In genomic region chr10:50514995-50515394, GRCh38 we compare ENCODE assay signal across 17 cellular contexts.
"Had no signal": no experiment of that assay in that cellular context is flagged by ENCODE, and none has a peak within 500 bp of the region (broad histone marks: within the 10 kb centered on the region; RNA-seq: fewer than 3 reads in every experiment).

No MANE protein-coding gene starts in this region.

- H3K36me3 ChIP-seq: ascending aorta, thoracic aorta had no signal

- DNase-seq: activated CD4-positive, alpha-beta T cell treated with anti-CD3 and anti-CD28 coated beads, Interleukin-2, amount 50 U/mL, for 4 hours; activated CD4-positive, CD25-positive, alpha-beta regulatory T cell treated with anti-CD3 and anti-CD28 coated beads, Interleukin-2, amount 50 U/mL, for 72 hours; activated gamma-delta T cell; activated naive CD8-positive, alpha-beta T cell treated with anti-CD3 and anti-CD28 coated beads, Interleukin-2, amount 10 ng/mL, durations not matched to agents 7 days and 5 days; activated T-cell treated with anti-CD3 and anti-CD28 coated beads, Interleukin-2, amount 50 U/mL, for 48 hours; hippocampal formation; kidney glomerular epithelial cell; mucosa of descending colon; natural killer cell; psoas muscle; stimulated activated CD4-positive, alpha-beta T cell treated with anti-CD3 and anti-CD28 coated beads, Interleukin-12 subunit alpha, Interleukin-12 subunit beta, amount 100 ng/mL, for 4 hours; stimulated activated naive CD8-positive, alpha-beta T cell treated with anti-CD3 and anti-CD28 coated beads, Interleukin-15, Interleukin-2, amounts not matched to agents 100 U/mL and 50 U/mL, for 24 hours; SW 1271 had no signal

- H3K27me3 ChIP-seq: ascending aorta had no signal

- H3K4me3 ChIP-seq: ascending aorta, lung, mucosa of descending colon, psoas muscle, thoracic aorta had no signal

- FAIRE-seq: endothelial cell of umbilical vein had no signal

- ATAC-seq: mucosa of descending colon; natural killer cell; stimulated activated naive CD8-positive, alpha-beta T cell treated with anti-CD3 and anti-CD28 coated beads, Interleukin-15, Interleukin-2, amounts not matched to agents 100 U/mL and 50 U/mL, for 24 hours had no signal
